ENCODE assay signal across 8 cellular contexts in the genomic region with DNA sequence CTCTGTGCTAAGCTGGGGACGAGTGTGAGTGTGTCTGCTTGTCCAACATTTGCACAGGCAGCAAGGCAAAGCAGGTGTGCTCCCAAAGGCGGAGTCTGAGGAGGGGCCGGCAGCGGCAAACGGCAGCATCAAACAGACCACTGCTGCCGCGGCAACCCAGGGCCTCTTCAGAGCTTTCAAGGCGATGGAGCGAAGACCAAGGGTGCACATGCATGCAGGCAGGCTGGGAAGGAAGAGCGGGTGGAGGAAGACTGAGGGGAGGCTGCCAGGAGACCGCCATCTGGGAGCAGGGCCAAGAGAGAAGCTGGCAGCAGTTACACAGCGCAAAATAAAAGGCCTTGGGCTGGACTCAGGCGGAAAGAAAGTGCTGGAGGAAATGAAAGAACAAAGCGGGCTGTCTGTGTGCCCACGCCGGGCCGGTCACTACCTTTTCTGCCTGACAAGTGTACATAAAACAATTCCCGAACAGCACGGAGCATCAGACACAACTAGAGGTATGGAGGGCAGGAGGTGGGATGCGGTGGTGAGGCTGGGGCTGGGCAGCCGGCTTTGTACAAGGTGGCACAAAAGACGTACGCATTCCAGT. TPM values are rescaled to one million over a fixed set of nuclear protein-coding genes. Genes with fewer than 3 reads are reported as not detected.
A peak's percentile ranks its signal among the peaks of the same experiment; 100 is the strongest.
DNase-seq lines count a peak whose midpoint lies in the region; ATAC-seq, FAIRE-seq and TF ChIP-seq lines count a peak whose summit lies in the region.

No MANE protein-coding gene starts in this region.

- peaks cover 52% of the 10 kb centered on the region for H3K4me1 Mint-ChIP-seq in osteocyte (ENCODE audit: unreplicated experiment)

- no peak for TF ChIP-seq CTCF in Panc1 (IDR thresholded peaks at IDR 0.05)
- TF ChIP-seq CTCF in fibroblast of pulmonary artery (IDR thresholded peaks at IDR 0.05; ENCODE audit: low read length, missing control alignments): no peak
- no peak for TF ChIP-seq CTCF in osteocyte (IDR thresholded peaks at IDR 0.05)

- no peaks in the 10 kb centered on the region for H3K9me3 ChIP-seq in Panc1 (ENCODE audit: control insufficient read depth, insufficient read depth, low read depth, low read length)

- POLR2A ChIA-PET in Panc1 (lab: Charles Lee): no interaction called here

- H3K27me3 Mint-ChIP-seq in osteocyte (ENCODE audit: unreplicated experiment): no peaks in the 10 kb centered on the region

- DNase-seq in EH (ENCODE audit: low read depth) (peak; percentile 58), Panc1 (ENCODE audit: low read depth, low spot score) (no peak), fibroblast of pulmonary artery (ENCODE audit: low read depth) (peak; percentile 74), osteocyte (ENCODE audit: extremely low spot score, unreplicated experiment) (no peak), GM12891 (ENCODE audit: insufficient read length, low spot score) (no peak)
- no peak for DNase-seq in NK-92 treated with Interleukin-12 subunit alpha and Interleukin-12 subunit beta, amount 100 ng/mL, for 24 hours (lab: John Stamatoyannopoulos, UW)

- in situ Hi-C loops in Panc1 (cut with HindIII; ENCODE audit: low pct_unique_long_range_greater_than_20kb, low sequenced_read_pairs): no loop called here

- H3K27me3 ChIP-seq in Panc1 (ENCODE audit: control insufficient read depth, insufficient read depth, low read length): no peaks in the 10 kb centered on the region

- peaks cover 2% of the 10 kb centered on the region for H3K36me3 ChIP-seq in Panc1 (ENCODE audit: control insufficient read depth, insufficient read depth, low read length)

- FAIRE-seq in GM12891 (lab: Jason Lieb, UNC): no peak

- no peaks in the 10 kb centered on the region for H3K9me3 Mint-ChIP-seq in osteocyte (ENCODE audit: unreplicated experiment)

- BruUV-seq in Panc1 (replicated peaks; lab: Mats Ljungman, UMichigan): no TSS peak

- no peak for TF ChIP-seq POLR2A in GM12891 (IDR thresholded peaks at IDR 0.05; ENCODE audit: low read depth, low read length)

- peaks cover 24% of the 10 kb centered on the region for H3K36me3 Mint-ChIP-seq in osteocyte (ENCODE audit: unreplicated experiment)

- H3K4me3 ChIP-seq in Panc1 (ENCODE audit: low read depth in 2 of 2, low read length in 2 of 2) (no peak overlapping the region), fibroblast of pulmonary artery (replicated peaks; ENCODE audit: low read depth, low read length) (no peak overlapping the region)

- H3K4me3 Mint-ChIP-seq in osteocyte (ENCODE audit: unreplicated experiment): no peak overlapping the region

- intact Hi-C loops in Panc1 (cut with micrococcal nuclease; ENCODE audit: unreplicated experiment): no loop called here

- ATAC-seq in Panc1 (no peak), GM18870 (IDR thresholded peaks at IDR 0.05; ENCODE audit: unreplicated experiment) (no peak), HG03039 (IDR thresholded peaks at IDR 0.05; ENCODE audit: unreplicated experiment) (no peak)

- peak overlapping the region; percentile 44; the same call in 1 of the 2 replicates for H3K27ac ChIP-seq in Panc1 (ENCODE audit: low read length)

- H3K4me1 ChIP-seq in Panc1 (ENCODE audit: control insufficient read depth, insufficient read depth, low read length): peaks cover 47% of the 10 kb centered on the region

- peak overlapping the region; percentile 23 for H3K27ac Mint-ChIP-seq in osteocyte (ENCODE audit: unreplicated experiment)

- CTCF ChIA-PET in Panc1 (lab: Charles Lee): interaction anchor here (0.9 kb wide), 1 partner anchor 51 kb away, joined by 3 read pairs; no protein-coding TSS in a partner anchor

TF ChIP-seq in GM12891, 5 proteins besides CTCF, POLR2A, EP300 and RAD21:
- TF ChIP-seq PAX5 (IDR thresholded peaks at IDR 0.05; ENCODE audit: insufficient read depth, low read length, severe bottlenecking) (no peak), POU2F2 (IDR thresholded peaks at IDR 0.05; ENCODE audit: low read depth, low read length) (no peak), TAF1 (IDR thresholded peaks at IDR 0.05; ENCODE audit: low read depth, low read length) (no peak), SPI1 (IDR thresholded peaks at IDR 0.05; ENCODE audit: low read depth, low read length) (no peak), POLR2AphosphoS5 (IDR thresholded peaks at IDR 0.05; ENCODE audit: low read depth, low read length) (no peak)

RNA-seq across cellular contexts. Expression of gene TIMM22, which starts 8.5 kb away (rescaled TPM):
- 10.2 TPM for total RNA-seq in Panc1 (2021; ENCODE audit: unreplicated experiment)
- 10.7 TPM for polyA plus RNA-seq in Panc1 (2012; ENCODE audit: insufficient read length)
- 12.6 and 12.8 TPM in 2 replicates for total RNA-seq in osteocyte
- polyA plus RNA-seq in GM12891 (2012; ENCODE audit: low read depth, missing spikeins): 7.0 TPM

RNA-seq across cellular contexts. Expression of gene NXN, which starts 25.9 kb away (rescaled TPM):
- total RNA-seq in Panc1 (2021; ENCODE audit: unreplicated experiment): 126 TPM
- polyA plus RNA-seq in Panc1 (2012; ENCODE audit: insufficient read length): 134 TPM
- 123 and 131 TPM in 2 replicates for total RNA-seq in osteocyte
- polyA plus RNA-seq in GM12891 (2012; ENCODE audit: low read depth, missing spikeins): 0.26 TPM

Comparison
In these comparisons a context has a peak if more than half of its experiments do, and no peak if none do; other contexts are left out.
1. DNase-seq: peak in EH (single experiment) and fibroblast of pulmonary artery (single experiment); none in Panc1 (single experiment), osteocyte (single experiment), NK-92 treated with Interleukin-12 subunit alpha and Interleukin-12 subunit beta, amount 100 ng/mL, for 24 hours (single experiment) and GM12891 (single experiment).